24 cellular contexts compared by ENCODE assay signal in the genomic region with DNA sequence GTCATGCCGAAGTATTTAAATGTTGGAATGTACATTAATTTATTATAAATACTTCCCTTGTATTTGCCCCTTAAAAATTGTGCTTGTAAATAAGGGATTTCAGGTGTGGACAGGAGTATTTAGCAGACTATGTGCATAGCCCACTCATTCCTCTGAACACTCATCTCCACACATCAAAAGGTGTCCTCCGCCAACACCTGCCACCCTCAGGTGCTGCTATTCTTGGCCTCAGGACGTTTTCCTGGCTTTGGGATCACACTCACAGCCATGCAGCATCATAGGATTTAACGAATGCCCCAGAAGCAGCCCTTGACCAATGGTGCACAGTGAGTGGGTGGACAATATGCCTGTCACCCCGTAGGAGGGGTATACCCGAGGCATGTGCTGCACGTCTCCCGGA.
DNase-seq lines count a peak whose midpoint lies in the region; ATAC-seq and TF ChIP-seq lines count a peak whose summit lies in the region.
"Had no signal": no experiment of that assay in that cellular context is flagged by ENCODE, and none has a peak within 500 bp of the region (broad histone marks: within the 10 kb centered on the region; RNA-seq: fewer than 3 reads in every experiment).

No MANE protein-coding gene starts in this region.

- no peaks in the 10 kb centered on the region for H3K27me3 ChIP-seq in neural progenitor cell
- no peaks in the 10 kb centered on the region for H3K27me3 ChIP-seq in trophoblast cell (ENCODE audit: insufficient read depth, low read length)
- no peaks in the 10 kb centered on the region for H3K27me3 ChIP-seq in brain microvascular endothelial cell (replicated peaks)
- H3K27me3 ChIP-seq: BE2C, BLaER1 had no signal

- DNase-seq in T-helper 17 cell (no peak), neural progenitor cell (ENCODE audit: low spot score) (no peak), trophoblast cell (peak; percentile 71 to 75), brain microvascular endothelial cell (no peak), nephron progenitor cell (no peak)
- DNase-seq in activated CD4-positive, alpha-beta T cell treated with anti-CD3 and anti-CD28 coated beads, Interleukin-2, amount 50 U/mL, for 48 hours = no peak
- DNase-seq: 8988T; ACHN; BE2C; C1 segment of cervical spinal cord; CD4-positive, alpha-beta memory T cell; CD4-positive, CD25-positive, alpha-beta regulatory T cell; CD8-positive, alpha-beta memory T cell; COR-L47; DMS 273 treated with DMSO at 0.1 percent for 48 hours; DMS153; DMS53; DMS79; DND-41; EL; GDM1 had no signal

- H3K79me2 ChIP-seq in neural progenitor cell (ENCODE audit: low read depth) (no peaks in the 10 kb centered on the region), trophoblast cell (ENCODE audit: control insufficient read depth, insufficient read depth, low read length, poor library complexity) (no peaks in the 10 kb centered on the region)

- H2AK5ac ChIP-seq in trophoblast cell (ENCODE audit: low read length) = no peak overlapping the region

- H3K4me3 Mint-ChIP-seq in T-helper 17 cell (no peak overlapping the region), neural progenitor cell (no peak overlapping the region), nephron progenitor cell (no peak overlapping the region)
- H3K4me3 Mint-ChIP-seq: CD14-positive monocyte; CD4-positive, alpha-beta memory T cell; CD4-positive, CD25-positive, alpha-beta regulatory T cell; CD8-positive, alpha-beta memory T cell had no signal

- no peak overlapping the region for H3K4me3 ChIP-seq in neural progenitor cell
- H3K4me3 ChIP-seq in trophoblast cell (ENCODE audit: low read depth, low read length) = no peak overlapping the region
- no peak overlapping the region for H3K4me3 ChIP-seq in brain microvascular endothelial cell (ENCODE audit: low read depth, low read length)
- H3K4me3 ChIP-seq: BLaER1, GM12878 had no signal

- H4K20me1 ChIP-seq in neural progenitor cell (ENCODE audit: low read depth) = no peaks in the 10 kb centered on the region
- H4K20me1 ChIP-seq: BLaER1 had no signal

- H3K14ac ChIP-seq in trophoblast cell (ENCODE audit: low read length) = no peak overlapping the region

- H3K27me3 Mint-ChIP-seq in T-helper 17 cell (no peaks in the 10 kb centered on the region), neural progenitor cell (ENCODE audit: insufficient read depth, low read depth) (peaks cover 14% of the 10 kb centered on the region), nephron progenitor cell (ENCODE audit: low read depth, poor library complexity) (no peaks in the 10 kb centered on the region)
- H3K27me3 Mint-ChIP-seq: CD4-positive, CD25-positive, alpha-beta regulatory T cell had no signal

- H2BK5ac ChIP-seq in trophoblast cell (ENCODE audit: low read depth, low read length, poor library complexity) = no peak overlapping the region

- H3K23ac ChIP-seq in trophoblast cell (ENCODE audit: low read length) = no peak overlapping the region

- in situ Hi-C loops in brain microvascular endothelial cell (cut with HindIII; ENCODE audit: low pct_ligation_motif_present, low sequenced_read_pairs) = no loop called here

- no peak overlapping the region for H4K8ac ChIP-seq in trophoblast cell (ENCODE audit: low read depth, low read length)

- H3K4me2 ChIP-seq in neural progenitor cell (no peak overlapping the region), trophoblast cell (ENCODE audit: low read length) (no peak overlapping the region)
- H3K4me2 ChIP-seq: BLaER1 had no signal

- WGBS in trophoblast cell (ENCODE audit: extremely low coverage, insufficient coverage, insufficient read length) = no CpG with 5 or more reads among the region's 8 CpGs

- H3K9ac ChIP-seq in neural progenitor cell = no peak overlapping the region
- H3K9ac ChIP-seq in trophoblast cell (ENCODE audit: low read length) = no peak overlapping the region
- H3K9ac ChIP-seq: BLaER1 had no signal

- no peak overlapping the region for H3K4ac ChIP-seq in trophoblast cell (ENCODE audit: low read depth, low read length)

- H3K9me3 Mint-ChIP-seq in neural progenitor cell = peaks cover 4% of the 10 kb centered on the region
- H3K9me3 Mint-ChIP-seq in nephron progenitor cell = peaks cover 2% of the 10 kb centered on the region
- H3K9me3 Mint-ChIP-seq: CD8-positive, alpha-beta memory T cell had no signal

- H4K91ac ChIP-seq in trophoblast cell (ENCODE audit: low read depth, low read length) = no peak overlapping the region

- peaks cover 31% of the 10 kb centered on the region for H3F3A ChIP-seq in neural progenitor cell (ENCODE audit: low read depth)

- H3K9me3 ChIP-seq in T-helper 17 cell (ENCODE audit: control insufficient read depth, low read length, poor library complexity, severe bottlenecking) (no peaks in the 10 kb centered on the region), neural progenitor cell (ENCODE audit: low read depth) (no peaks in the 10 kb centered on the region), trophoblast cell (ENCODE audit: insufficient read depth, low read depth, low read length) (no peaks in the 10 kb centered on the region)
- H3K9me3 ChIP-seq: BE2C, BLaER1 had no signal

- no peaks in the 10 kb centered on the region for H3K79me1 ChIP-seq in trophoblast cell (ENCODE audit: low read length)

- peaks cover 3% of the 10 kb centered on the region for H3K36me3 Mint-ChIP-seq in T-helper 17 cell (ENCODE audit: low read depth)
- H3K36me3 Mint-ChIP-seq in neural progenitor cell = peaks cover 1% of the 10 kb centered on the region
- H3K36me3 Mint-ChIP-seq in nephron progenitor cell (ENCODE audit: low read depth) = peaks cover 21% of the 10 kb centered on the region
- H3K36me3 Mint-ChIP-seq: CD14-positive monocyte; CD4-positive, alpha-beta memory T cell; CD4-positive, CD25-positive, alpha-beta regulatory T cell; CD8-positive, alpha-beta memory T cell had no signal

- H3K27ac ChIP-seq in neural progenitor cell (no peak overlapping the region), trophoblast cell (ENCODE audit: low read depth, low read length) (no peak overlapping the region), brain microvascular endothelial cell (no peak overlapping the region)
- H3K27ac ChIP-seq: BLaER1 had no signal

- no peak for TF ChIP-seq CTCF in neural progenitor cell (IDR thresholded peaks at IDR 0.05)
- TF ChIP-seq CTCF in brain microvascular endothelial cell (IDR thresholded peaks at IDR 0.05; ENCODE audit: low read depth, low read length, missing control alignments) = no peak
- TF ChIP-seq CTCF in nephron progenitor cell (IDR thresholded peaks at IDR 0.05) = no peak

- no peaks in the 10 kb centered on the region for H3K36me3 ChIP-seq in neural progenitor cell
- no peaks in the 10 kb centered on the region for H3K36me3 ChIP-seq in trophoblast cell (ENCODE audit: control insufficient read depth in 1 of 2, insufficient read depth in 2 of 2, low read length in 2 of 2)
- H3K36me3 ChIP-seq in brain microvascular endothelial cell (replicated peaks) = no peaks in the 10 kb centered on the region
- H3K36me3 ChIP-seq: BE2C, BLaER1 had no signal

- H2AFZ ChIP-seq in neural progenitor cell (replicated peaks) (no peak overlapping the region), trophoblast cell (ENCODE audit: insufficient read depth, low read length, poor library complexity) (no peak overlapping the region)

- H3K18ac ChIP-seq in trophoblast cell (ENCODE audit: low read length) = no peak overlapping the region

- H3K4me1 ChIP-seq in neural progenitor cell (peaks cover 37% of the 10 kb centered on the region), trophoblast cell (ENCODE audit: control insufficient read depth in 1 of 2, insufficient read depth in 2 of 2, low read length in 2 of 2) (no peaks in the 10 kb centered on the region)
- H3K4me1 ChIP-seq: BE2C, BLaER1 had no signal

- no peak for ATAC-seq in T-helper 17 cell
- ATAC-seq: GM12878 had no signal

- no peak overlapping the region for H2BK12ac ChIP-seq in trophoblast cell (ENCODE audit: low read length)

- H3K27ac Mint-ChIP-seq in T-helper 17 cell (peak overlapping the region; percentile 42), neural progenitor cell (peak overlapping the region; percentile 89), nephron progenitor cell (no peak overlapping the region)
- H3K27ac Mint-ChIP-seq: CD4-positive, alpha-beta memory T cell; CD4-positive, CD25-positive, alpha-beta regulatory T cell had no signal

- H2BK120ac ChIP-seq in trophoblast cell (ENCODE audit: insufficient read depth, low read length, poor library complexity) = no peak overlapping the region

- no peak overlapping the region for H4K12ac ChIP-seq in trophoblast cell (ENCODE audit: low read depth, low read length)

- H3K4me1 Mint-ChIP-seq in T-helper 17 cell (no peaks in the 10 kb centered on the region), neural progenitor cell (peaks cover 74% of the 10 kb centered on the region), nephron progenitor cell (peaks cover 11% of the 10 kb centered on the region)
- H3K4me1 Mint-ChIP-seq: CD14-positive monocyte; CD4-positive, CD25-positive, alpha-beta regulatory T cell; CD8-positive, alpha-beta memory T cell had no signal

Comparison
In these comparisons a context has a peak if more than half of its experiments do, and no peak if none do; other contexts are left out.
1. DNase-seq: peak in trophoblast cell (2 of 2); none in T-helper 17 cell (0 of 3), neural progenitor cell (single experiment), activated CD4-positive, alpha-beta T cell treated with anti-CD3 and anti-CD28 coated beads, Interleukin-2, amount 50 U/mL, for 48 hours (0 of 2), brain microvascular endothelial cell (single experiment) and nephron progenitor cell (single experiment).